In genomic region chr7:135706038-135706742, GRCh38 we compare ENCODE assay signal across 1 cellular context.
TF ChIP-seq lines count a peak whose summit lies in the region.

No MANE protein-coding gene starts in this region.

TF ChIP-seq in IMR-90, 13 proteins besides CTCF, POLR2A, EP300 and RAD21:
- TF ChIP-seq NFE2L2 (IDR thresholded peaks at IDR 0.05; ENCODE audit: low read depth, low read length) (no peak), RCOR1 (IDR thresholded peaks at IDR 0.05; ENCODE audit: insufficient replicate concordance, low read length) (no peak), BHLHE40 (IDR thresholded peaks at IDR 0.05; ENCODE audit: low read depth, low read length) (no peak), MAFK (IDR thresholded peaks at IDR 0.05; ENCODE audit: low read depth, low read length) (no peak), CHD1 (IDR thresholded peaks at IDR 0.05; ENCODE audit: low read depth, low read length) (no peak), USF2 (IDR thresholded peaks at IDR 0.05; ENCODE audit: low read depth, low read length) (no peak), RFX5 (IDR thresholded peaks at IDR 0.05; ENCODE audit: low read depth, low read length) (no peak), MXI1 (IDR thresholded peaks at IDR 0.05; ENCODE audit: borderline replicate concordance, low read depth, low read length) (no peak), CEBPB (IDR thresholded peaks at IDR 0.05; ENCODE audit: low read depth, low read length) (no peak), FOS (IDR thresholded peaks at IDR 0.05; ENCODE audit: low read depth, low read length) (no peak), MAZ (IDR thresholded peaks at IDR 0.05; ENCODE audit: borderline replicate concordance, low read depth, low read length) (no peak), SMC3 (IDR thresholded peaks at IDR 0.05; ENCODE audit: low read depth, low read length) (no peak)
- TF ChIP-seq, protein P1, sequence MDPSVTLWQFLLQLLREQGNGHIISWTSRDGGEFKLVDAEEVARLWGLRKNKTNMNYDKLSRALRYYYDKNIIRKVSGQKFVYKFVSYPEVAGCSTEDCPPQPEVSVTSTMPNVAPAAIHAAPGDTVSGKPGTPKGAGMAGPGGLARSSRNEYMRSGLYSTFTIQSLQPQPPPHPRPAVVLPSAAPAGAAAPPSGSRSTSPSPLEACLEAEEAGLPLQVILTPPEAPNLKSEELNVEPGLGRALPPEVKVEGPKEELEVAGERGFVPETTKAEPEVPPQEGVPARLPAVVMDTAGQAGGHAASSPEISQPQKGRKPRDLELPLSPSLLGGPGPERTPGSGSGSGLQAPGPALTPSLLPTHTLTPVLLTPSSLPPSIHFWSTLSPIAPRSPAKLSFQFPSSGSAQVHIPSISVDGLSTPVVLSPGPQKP (IDR thresholded peaks at IDR 0.05; ENCODE audit: borderline replicate concordance, low read depth, low read length): no peak
